11 cellular contexts compared by ENCODE assay signal in the genomic region with DNA sequence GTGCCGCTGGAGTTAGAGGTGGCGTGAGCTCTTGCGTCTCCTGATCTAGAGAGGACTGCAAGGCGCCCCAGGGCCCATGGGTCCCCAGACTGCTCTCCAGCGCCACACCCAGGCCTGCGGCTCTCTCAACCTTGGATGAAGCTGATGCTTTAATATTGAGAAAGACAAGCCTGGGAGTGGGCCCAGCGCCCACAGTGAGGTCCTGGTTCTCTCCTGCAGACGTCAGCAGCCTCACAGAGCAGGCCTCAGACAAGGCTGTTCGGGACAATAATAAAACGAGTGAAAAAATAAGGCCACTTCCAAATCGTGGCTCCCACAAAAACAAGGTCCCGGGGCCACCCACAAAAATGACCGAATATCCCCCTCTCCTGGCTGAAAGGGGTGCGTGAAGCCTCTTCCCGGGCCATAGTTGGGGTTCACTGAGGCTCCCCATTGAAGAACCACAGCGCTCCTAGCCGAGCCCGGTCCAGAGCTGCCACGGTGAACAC. TPM values are rescaled to one million over a fixed set of nuclear protein-coding genes. Genes with fewer than 3 reads are reported as not detected.
DNase-seq lines count a peak whose midpoint lies in the region; ATAC-seq and TF ChIP-seq lines count a peak whose summit lies in the region.
"Had no signal": no experiment of that assay in that cellular context is flagged by ENCODE, and none has a peak within 500 bp of the region (broad histone marks: within the 10 kb centered on the region; RNA-seq: fewer than 3 reads in every experiment).

No MANE protein-coding gene starts in this region.

- H3K4me1 Mint-ChIP-seq in MCF 10A (ENCODE audit: insufficient read depth, unreplicated experiment): no peaks in the 10 kb centered on the region
- H3K4me1 Mint-ChIP-seq: central memory CD8-positive, alpha-beta T cell had no signal

- H3K4me3 ChIP-seq in breast epithelium (no peak overlapping the region), PC-3 (ENCODE audit: low read length) (no peak overlapping the region), tibial nerve (no peak overlapping the region)

- H3K36me3 Mint-ChIP-seq in MCF 10A (ENCODE audit: insufficient read depth, unreplicated experiment): no peaks in the 10 kb centered on the region

- H3K36me3 ChIP-seq in breast epithelium (no peaks in the 10 kb centered on the region), PC-3 (ENCODE audit: low read depth, low read length) (no peaks in the 10 kb centered on the region), tibial nerve (no peaks in the 10 kb centered on the region)

- no peak for TF ChIP-seq POLR2A in breast epithelium (IDR thresholded peaks at IDR 0.05)
- no peak for TF ChIP-seq POLR2A in tibial nerve (IDR thresholded peaks at IDR 0.05)

- no peaks in the 10 kb centered on the region for H3K9me3 Mint-ChIP-seq in MCF 10A (ENCODE audit: unreplicated experiment)
- H3K9me3 Mint-ChIP-seq: central memory CD8-positive, alpha-beta T cell had no signal

- H3K4me3 Mint-ChIP-seq in MCF 10A (ENCODE audit: unreplicated experiment): no peak overlapping the region
- H3K4me3 Mint-ChIP-seq: central memory CD8-positive, alpha-beta T cell had no signal

- no TSS peak for BruUV-seq in MCF 10A (replicated peaks; lab: Mats Ljungman, UMichigan)
- BruUV-seq in PC-3 (replicated peaks; lab: Mats Ljungman, UMichigan): no TSS peak

- H3K27ac ChIP-seq in breast epithelium (no peak overlapping the region), PC-3 (ENCODE audit: low read length) (no peak overlapping the region), tibial nerve (no peak overlapping the region)
- H3K27ac ChIP-seq: HL-60 had no signal

- no peak for TF ChIP-seq EP300 in tibial nerve (IDR thresholded peaks at IDR 0.05)

- no peaks in the 10 kb centered on the region for H3F3A ChIP-seq in PC-3 (ENCODE audit: low read length, unreplicated experiment)

- H4K20me1 ChIP-seq in PC-3 (ENCODE audit: low read length): no peaks in the 10 kb centered on the region

- no peaks in the 10 kb centered on the region for H3K79me2 ChIP-seq in PC-3 (ENCODE audit: low read length)

- H3K9me3 ChIP-seq in breast epithelium: no peaks in the 10 kb centered on the region
- no peaks in the 10 kb centered on the region for H3K9me3 ChIP-seq in PC-3 (ENCODE audit: low read length)
- H3K9me3 ChIP-seq in tibial nerve: no peaks in the 10 kb centered on the region

- no peaks in the 10 kb centered on the region for H3K9me2 ChIP-seq in PC-3 (replicated peaks; ENCODE audit: low read length)

- H3K27ac Mint-ChIP-seq in MCF 10A (ENCODE audit: low read depth, unreplicated experiment): no peak overlapping the region

- ATAC-seq in PC-3: no peak
- ATAC-seq in esophagus mucosa: peak; percentile 44
- ATAC-seq in GM19351 (IDR thresholded peaks at IDR 0.05; ENCODE audit: unreplicated experiment): no peak

- POLR2A ChIA-PET in MCF 10A (lab: Yijun Ruan, JAX) (interaction anchor here (0.9 to 1.0 kb wide), 2 partner anchors 22 to 32 kb away, joined by 3 read pairs; a partner anchor contains a TSS), PC-3 (lab: Charles Lee; ENCODE audit: unreplicated experiment) (no interaction called here)

- H3K9ac ChIP-seq in PC-3 (ENCODE audit: low read length): no peak overlapping the region

- WGBS in tibial nerve, 2 donors: 77 to 80% methylated on average over 19 of the region's 19 CpGs

- DNase-seq in MCF 10A (ENCODE audit: unreplicated experiment) (peak; percentile 14), breast epithelium (ENCODE audit: low spot score in 2 of 2) (no peak), PC-3 (peak; percentile 6), tibial nerve (ENCODE audit: low spot score in 2 of 2) (peak in 1 of 2 donors; percentile 15), DMS153 treated with DMSO at 0.1 percent for 48 hours (lab: John Stamatoyannopoulos, UW; ENCODE audit: unreplicated experiment) (no peak), NCI-H82 treated with DMSO at 0.1 percent for 48 hours (lab: John Stamatoyannopoulos, UW; ENCODE audit: unreplicated experiment) (no peak)
- DNase-seq: C1 segment of cervical spinal cord had no signal

- H3K4me2 ChIP-seq in PC-3 (ENCODE audit: low read length): no peak overlapping the region

- TF ChIP-seq CTCF in MCF 10A (IDR thresholded peaks at IDR 0.05; ENCODE audit: unreplicated experiment): peak; percentile 21
- no peak for TF ChIP-seq CTCF in breast epithelium (IDR thresholded peaks at IDR 0.05)
- TF ChIP-seq CTCF in PC-3 (conservative IDR thresholded peaks at IDR 0.05; ENCODE audit: low read depth, low read length): no peak; the same call in 1 of the 2 replicates
- TF ChIP-seq CTCF in tibial nerve (IDR thresholded peaks at IDR 0.05): peak in 3 of 5 experiments; percentile 6 to 37 (median 12)

- no peak overlapping the region for H2AFZ ChIP-seq in PC-3 (ENCODE audit: low read length)

- intact Hi-C loops in MCF 10A (cut with micrococcal nuclease) (no loop called here), breast epithelium (cut with DNase I; ENCODE audit: low total_unique reads) (no loop called here), PC-3 (cut with micrococcal nuclease) (no loop called here)

- CTCF ChIA-PET in MCF 10A (lab: Yijun Ruan, JAX): interaction anchor here (0.5 to 1.9 kb wide), 3 partner anchors 9 to 186 kb away, joined by 3 to 6 read pairs (median 3); no protein-coding TSS in a partner anchor
- CTCF ChIA-PET in PC-3 (lab: Charles Lee): no interaction called here

- no peaks in the 10 kb centered on the region for H3K27me3 ChIP-seq in breast epithelium
- no peaks in the 10 kb centered on the region for H3K27me3 ChIP-seq in PC-3 (ENCODE audit: low read length)
- no peaks in the 10 kb centered on the region for H3K27me3 ChIP-seq in tibial nerve

- H3K4me1 ChIP-seq in breast epithelium: no peaks in the 10 kb centered on the region
- H3K4me1 ChIP-seq in PC-3 (ENCODE audit: insufficient read depth, low read length): no peaks in the 10 kb centered on the region
- H3K4me1 ChIP-seq in tibial nerve: no peaks in the 10 kb centered on the region

- no peaks in the 10 kb centered on the region for H3K27me3 Mint-ChIP-seq in MCF 10A (ENCODE audit: insufficient read depth, unreplicated experiment)
- H3K27me3 Mint-ChIP-seq: central memory CD8-positive, alpha-beta T cell had no signal

RNA-seq across cellular contexts. Expression of a gene that starts 6.0 kb away (rescaled TPM):
- total RNA-seq in MCF 10A (2022): not detected in 2 replicates
- not detected for total RNA-seq in breast epithelium
- not detected in 2 replicates for total RNA-seq in PC-3 (2014; rRNA removed)
- total RNA-seq in esophagus mucosa: not detected
- not detected for total RNA-seq in tibial nerve

RNA-seq across cellular contexts. Expression of a gene that starts 18.0 kb away (rescaled TPM):
- not detected in 2 replicates for total RNA-seq in MCF 10A (2022)
- total RNA-seq in breast epithelium: not detected
- not detected in 2 replicates for total RNA-seq in PC-3 (2014; rRNA removed)
- total RNA-seq in esophagus mucosa: not detected
- total RNA-seq in tibial nerve: under 1 TPM in 1 of 4 donors, not detected in 3; 0.30 TPM

RNA-seq across cellular contexts. Expression of a gene that starts 27.0 kb away (rescaled TPM):
- total RNA-seq in MCF 10A (2022): 1.2 and 1.5 TPM in 2 replicates
- total RNA-seq in breast epithelium: 1 to 10 TPM in 2 of 3 donors, under 1 TPM in 1; 0.80 to 4.2 (median 2.6) TPM
- total RNA-seq in PC-3 (2014; rRNA removed): 11.6 and 14.8 TPM in 2 replicates
- 2.6 TPM for total RNA-seq in esophagus mucosa
- 1 to 10 TPM; 2.6 to 5.2 (median 3.1) TPM for total RNA-seq in tibial nerve

RNA-seq across cellular contexts. Expression of a gene that starts 32.2 kb away (rescaled TPM):
- total RNA-seq in MCF 10A (2022): 68.0 and 90.2 TPM in 2 replicates
- total RNA-seq in breast epithelium: 100 to 1,000 TPM in 1 of 3 donors, 10 to 100 TPM in 2; 80.9 to 101 (median 97.9) TPM
- 223 and 250 TPM in 2 replicates for total RNA-seq in PC-3 (2014; rRNA removed)
- total RNA-seq in esophagus mucosa: 104 TPM
- 100 to 1,000 TPM in 3 of 4 donors, 10 to 100 TPM in 1; 94.6 to 155 (median 141) TPM for total RNA-seq in tibial nerve

Comparison
In these comparisons a context has a peak if more than half of its experiments do, and no peak if none do; other contexts are left out.
1. DNase-seq: peak in MCF 10A (single experiment) and PC-3 (single experiment); none in breast epithelium (0 of 2), DMS153 treated with DMSO at 0.1 percent for 48 hours (single experiment) and NCI-H82 treated with DMSO at 0.1 percent for 48 hours (single experiment).
2. CTCF ChIP-seq: peak in MCF 10A (single experiment) and tibial nerve (3 of 5); none in breast epithelium (0 of 3) and PC-3 (single experiment).